Comparison of ENCODE assay signal across 28 cellular contexts in genomic region chr13:104875008-104875762, GRCh38.
DNase-seq lines count a peak whose midpoint lies in the region; ATAC-seq, FAIRE-seq and TF ChIP-seq lines count a peak whose summit lies in the region.
"Had no signal": no experiment of that assay in that cellular context is flagged by ENCODE, and none has a peak within 500 bp of the region (broad histone marks: within the 10 kb centered on the region; RNA-seq: fewer than 3 reads in every experiment).

No MANE protein-coding gene starts in this region.

- no peak overlapping the region for H3K4me3 Mint-ChIP-seq in CD4-positive, alpha-beta T cell
- no peak overlapping the region for H3K4me3 Mint-ChIP-seq in astrocyte (ENCODE audit: unreplicated experiment)
- peak overlapping the region in 9 of 10 donors; percentile 19 to 58 (median 48) for H3K4me3 Mint-ChIP-seq in naive thymus-derived CD8-positive, alpha-beta T cell
- H3K4me3 Mint-ChIP-seq: activated T-cell treated with anti-CD3 and anti-CD28 coated beads, Interleukin-2, amount 50 U/mL, for 24 hours; dendritic cell treated with granulocyte-macrophage colony-stimulating factor and Interleukin-4, amounts not matched to agents 40 ng/mL and 50 ng/mL, for 4 days had no signal

- H3K9ac ChIP-seq in Loucy (ENCODE audit: low read depth, low read length, poor library complexity, severe bottlenecking): no peak overlapping the region
- no peak overlapping the region for H3K9ac ChIP-seq in astrocyte (ENCODE audit: low read length)

- CTCF ChIA-PET in CD4-positive, alpha-beta T cell (lab: Charles Lee): no interaction called here
- CTCF ChIA-PET in PC-9 (lab: Charles Lee): no interaction called here

- DNase-seq in CD4-positive, alpha-beta T cell: no peak
- DNase-seq in astrocyte (ENCODE audit: low read depth): no peak
- peak in 5 of 10 donors; percentile 5 to 43 (median 19) for DNase-seq in naive thymus-derived CD8-positive, alpha-beta T cell
- DNase-seq in caudate nucleus (lab: John Stamatoyannopoulos, UW): no peak
- no peak for DNase-seq in left ventricle myocardium inferior
- no peak for DNase-seq in omental fat pad (ENCODE audit: low spot score)
- DNase-seq in PC-9: no peak
- DNase-seq: ACHN; activated naive CD4-positive, alpha-beta T cell treated with Interleukin-2 at 50 U/mL for 16 hours; activated T-cell treated with anti-CD3 and anti-CD28 coated beads, Interleukin-2, amount 50 U/mL, for 24 hours; aorta; Caco-2; DMS79 treated with DMSO at 0.1 percent for 48 hours; H7; hippocampal formation; NCI-H1092; NCI-H1930; nucleus accumbens; SHP77 treated with DMSO at 0.1 percent for 48 hours; stimulated activated CD4-positive, alpha-beta T cell treated with anti-CD3 and anti-CD28 coated beads, Interleukin-1b, Interleukin-23, amount 100 ng/mL, for 48 hours; uterus had no signal

- H3K4me3 ChIP-seq in Loucy (ENCODE audit: low read length, poor library complexity, severe bottlenecking): peak overlapping the region; percentile 10
- no peak overlapping the region for H3K4me3 ChIP-seq in astrocyte (ENCODE audit: insufficient read depth, low read depth, low read length)
- no peak overlapping the region for H3K4me3 ChIP-seq in left ventricle myocardium inferior
- no peak overlapping the region for H3K4me3 ChIP-seq in PC-9
- H3K4me3 ChIP-seq: gastroesophageal sphincter, skin epidermis, suprapubic skin, uterus had no signal

- H3K4me1 ChIP-seq in Loucy (ENCODE audit: insufficient read depth, low read length, poor library complexity, severe bottlenecking) (peaks cover 17% of the 10 kb centered on the region), astrocyte (ENCODE audit: insufficient read depth, low read length) (no peaks in the 10 kb centered on the region), left ventricle myocardium inferior (no peaks in the 10 kb centered on the region), PC-9 (replicated peaks; ENCODE audit: insufficient read depth) (no peaks in the 10 kb centered on the region)
- H3K4me1 ChIP-seq: Caco-2, gastroesophageal sphincter, suprapubic skin, uterus had no signal

- no peaks in the 10 kb centered on the region for H3F3A ChIP-seq in Loucy (ENCODE audit: low read depth)
- H3F3A ChIP-seq in PC-9 (ENCODE audit: insufficient read depth, low read depth): no peaks in the 10 kb centered on the region

- no peaks in the 10 kb centered on the region for H3K36me3 ChIP-seq in Loucy (ENCODE audit: insufficient read depth, low read length)
- H3K36me3 ChIP-seq in astrocyte (ENCODE audit: insufficient read depth, low read length): no peaks in the 10 kb centered on the region
- H3K36me3 ChIP-seq in left ventricle myocardium inferior: no peaks in the 10 kb centered on the region
- H3K36me3 ChIP-seq in PC-9 (ENCODE audit: low read depth): no peaks in the 10 kb centered on the region
- H3K36me3 ChIP-seq: gastroesophageal sphincter, suprapubic skin, uterus had no signal

- H3K9me3 ChIP-seq in CD4-positive, alpha-beta T cell (ENCODE audit: control insufficient read depth, low read length): no peaks in the 10 kb centered on the region
- 0 out of 2 replicates have a peak, but pooled peaks cover 4% of the 10 kb centered on the region for H3K9me3 ChIP-seq in Loucy (ENCODE audit: insufficient read depth, low read depth, low read length)
- no peaks in the 10 kb centered on the region for H3K9me3 ChIP-seq in astrocyte (ENCODE audit: insufficient read depth, low read depth, low read length)
- H3K9me3 ChIP-seq in left ventricle myocardium inferior (replicated peaks): peaks cover 4% of the 10 kb centered on the region
- H3K9me3 ChIP-seq in PC-9 (ENCODE audit: insufficient read depth, low read depth): peaks cover 3% of the 10 kb centered on the region; the same call in 1 of the 2 replicates
- H3K9me3 ChIP-seq: Caco-2, gastroesophageal sphincter, suprapubic skin, uterus had no signal

- no peaks in the 10 kb centered on the region for H3K27me3 ChIP-seq in CD4-positive, alpha-beta T cell (ENCODE audit: control insufficient read depth, insufficient read depth, low read length)
- H3K27me3 ChIP-seq in Loucy (ENCODE audit: insufficient read depth, low read length, poor library complexity, severe bottlenecking) (no peaks in the 10 kb centered on the region), astrocyte (ENCODE audit: insufficient read depth, low read length) (no peaks in the 10 kb centered on the region), left ventricle myocardium inferior (ENCODE audit: low read depth) (no peaks in the 10 kb centered on the region), PC-9 (ENCODE audit: insufficient read depth, low read depth) (no peaks in the 10 kb centered on the region)
- H3K27me3 ChIP-seq: gastroesophageal sphincter, suprapubic skin, uterus had no signal

- FAIRE-seq in astrocyte (lab: Jason Lieb, UNC): no peak
- FAIRE-seq: GM12891 had no signal

- peak overlapping the region; percentile 47 for H3K27ac Mint-ChIP-seq in CD4-positive, alpha-beta T cell
- peak overlapping the region; percentile 3 for H3K27ac Mint-ChIP-seq in astrocyte (ENCODE audit: unreplicated experiment)
- H3K27ac Mint-ChIP-seq in naive thymus-derived CD8-positive, alpha-beta T cell: peak overlapping the region in 9 of 10 donors; percentile 13 to 88 (median 52)
- H3K27ac Mint-ChIP-seq: activated T-cell treated with anti-CD3 and anti-CD28 coated beads, Interleukin-2, amount 50 U/mL, for 24 hours; dendritic cell treated with granulocyte-macrophage colony-stimulating factor and Interleukin-4, amounts not matched to agents 40 ng/mL and 50 ng/mL, for 4 days had no signal

- no peak overlapping the region for H3K27ac ChIP-seq in CD4-positive, alpha-beta T cell (ENCODE audit: low read depth, low read length)
- H3K27ac ChIP-seq in astrocyte (ENCODE audit: low read depth, low read length) (no peak overlapping the region), caudate nucleus (ENCODE audit: low read depth, low read length) (no peak overlapping the region), left ventricle myocardium inferior (replicated peaks) (no peak overlapping the region), PC-9 (no peak overlapping the region)
- H3K27ac ChIP-seq: gastroesophageal sphincter, skin epidermis, suprapubic skin, uterus had no signal

- H3K79me2 ChIP-seq in Loucy (ENCODE audit: insufficient read depth, low read length): no peaks in the 10 kb centered on the region
- no peaks in the 10 kb centered on the region for H3K79me2 ChIP-seq in astrocyte (ENCODE audit: insufficient read depth, low read length)
- no peaks in the 10 kb centered on the region for H3K79me2 ChIP-seq in PC-9 (ENCODE audit: low read depth)

- no TSS peak for BruUV-seq in PC-9 (replicated peaks; lab: Mats Ljungman, UMichigan)

- no peaks in the 10 kb centered on the region for H3K36me3 Mint-ChIP-seq in CD4-positive, alpha-beta T cell (ENCODE audit: low read depth)
- H3K36me3 Mint-ChIP-seq in astrocyte (ENCODE audit: low read depth, unreplicated experiment): no peaks in the 10 kb centered on the region
- H3K36me3 Mint-ChIP-seq in naive thymus-derived CD8-positive, alpha-beta T cell: peaks cover 0 to 5% (median 2%) of the 10 kb centered on the region in 3 donors

- peak; percentile 41 for ATAC-seq in CD4-positive, alpha-beta T cell (ENCODE audit: poor library complexity)
- peak; percentile 61 to 82 for ATAC-seq in naive thymus-derived CD8-positive, alpha-beta T cell
- no peak for ATAC-seq in omental fat pad (ENCODE audit: low FRiP score)
- ATAC-seq: gastroesophageal sphincter, Panc1 had no signal

- no peak for TF ChIP-seq CTCF in CD4-positive, alpha-beta T cell (IDR thresholded peaks at IDR 0.05)
- no peak for TF ChIP-seq CTCF in Loucy (conservative IDR thresholded peaks at IDR 0.05; ENCODE audit: low read length)
- no peak for TF ChIP-seq CTCF in astrocyte (IDR thresholded peaks at IDR 0.05; ENCODE audit: insufficient read depth, low read depth, low read length)
- no peak for TF ChIP-seq CTCF in left ventricle myocardium inferior (IDR thresholded peaks at IDR 0.05; ENCODE audit: borderline replicate concordance)
- TF ChIP-seq CTCF in omental fat pad (IDR thresholded peaks at IDR 0.05): no peak
- TF ChIP-seq CTCF in PC-9 (conservative IDR thresholded peaks at IDR 0.05): no peak

- no peaks in the 10 kb centered on the region for H3K9me3 Mint-ChIP-seq in CD4-positive, alpha-beta T cell
- no peaks in the 10 kb centered on the region for H3K9me3 Mint-ChIP-seq in astrocyte (ENCODE audit: unreplicated experiment)
- H3K9me3 Mint-ChIP-seq in naive thymus-derived CD8-positive, alpha-beta T cell: peaks cover 1 to 5% (median 2%) of the 10 kb centered on the region in 9 donors
- H3K9me3 Mint-ChIP-seq: dendritic cell treated with granulocyte-macrophage colony-stimulating factor and Interleukin-4, amounts not matched to agents 40 ng/mL and 50 ng/mL, for 4 days had no signal

- H3K9me2 ChIP-seq in Loucy (replicated peaks; ENCODE audit: low read depth, low read length) (no peaks in the 10 kb centered on the region), PC-9 (ENCODE audit: insufficient read depth) (no peaks in the 10 kb centered on the region)

- H2AFZ ChIP-seq in Loucy (ENCODE audit: low read length) (no peak overlapping the region), astrocyte (ENCODE audit: low read depth, low read length) (no peak overlapping the region), PC-9 (no peak overlapping the region)

- POLR2A ChIA-PET in CD4-positive, alpha-beta T cell (lab: Charles Lee): no interaction called here
- POLR2A ChIA-PET in naive thymus-derived CD8-positive, alpha-beta T cell (lab: Charles Lee): no interaction called here
- POLR2A ChIA-PET in PC-9 (lab: Charles Lee; ENCODE audit: unreplicated experiment): no interaction called here

- H3K4me2 ChIP-seq in Loucy (ENCODE audit: low read depth, low read length, poor library complexity, severe bottlenecking) (peak overlapping the region; percentile 49), astrocyte (ENCODE audit: low read length) (no peak overlapping the region), PC-9 (no peak overlapping the region)

- no peaks in the 10 kb centered on the region for H4K20me1 ChIP-seq in Loucy (ENCODE audit: insufficient read depth, low read length, poor library complexity, severe bottlenecking)
- no peaks in the 10 kb centered on the region for H4K20me1 ChIP-seq in astrocyte (ENCODE audit: insufficient read depth, low read length)
- H4K20me1 ChIP-seq in PC-9 (ENCODE audit: insufficient read depth): no peaks in the 10 kb centered on the region

- intact Hi-C loops in CD4-positive, alpha-beta T cell (cut with DNase I, micrococcal nuclease): no loop called here
- intact Hi-C loops in left ventricle myocardium inferior (cut with micrococcal nuclease) (no loop called here), PC-9 (cut with micrococcal nuclease; ENCODE audit: unreplicated experiment) (no loop called here)

- peaks cover 11% of the 10 kb centered on the region for H3K4me1 Mint-ChIP-seq in CD4-positive, alpha-beta T cell (ENCODE audit: low read depth)
- peaks cover 5% of the 10 kb centered on the region for H3K4me1 Mint-ChIP-seq in astrocyte (ENCODE audit: low read depth, unreplicated experiment)
- H3K4me1 Mint-ChIP-seq in naive thymus-derived CD8-positive, alpha-beta T cell: peaks cover 6 to 16% (median 15%) of the 10 kb centered on the region in 4 donors

- no peaks in the 10 kb centered on the region for H3K27me3 Mint-ChIP-seq in CD4-positive, alpha-beta T cell
- no peaks in the 10 kb centered on the region for H3K27me3 Mint-ChIP-seq in astrocyte (ENCODE audit: low read depth, unreplicated experiment)
- no peaks in the 10 kb centered on the region for H3K27me3 Mint-ChIP-seq in naive thymus-derived CD8-positive, alpha-beta T cell
- H3K27me3 Mint-ChIP-seq: activated T-cell treated with anti-CD3 and anti-CD28 coated beads, Interleukin-2, amount 50 U/mL, for 24 hours; dendritic cell treated with granulocyte-macrophage colony-stimulating factor and Interleukin-4, amounts not matched to agents 40 ng/mL and 50 ng/mL, for 4 days had no signal

Comparison
In these comparisons a context has a peak if more than half of its experiments do, and no peak if none do; other contexts are left out.
1. H3K4me3 Mint-ChIP-seq: peak in naive thymus-derived CD8-positive, alpha-beta T cell (9 of 10); none in CD4-positive, alpha-beta T cell (single experiment) and astrocyte (single experiment).
2. Peak in every context shown above with its lines, with median percentiles within 50 percentile points of each other: H3K27ac Mint-ChIP-seq.